17 cellular contexts compared by ENCODE assay signal in the genomic region with DNA sequence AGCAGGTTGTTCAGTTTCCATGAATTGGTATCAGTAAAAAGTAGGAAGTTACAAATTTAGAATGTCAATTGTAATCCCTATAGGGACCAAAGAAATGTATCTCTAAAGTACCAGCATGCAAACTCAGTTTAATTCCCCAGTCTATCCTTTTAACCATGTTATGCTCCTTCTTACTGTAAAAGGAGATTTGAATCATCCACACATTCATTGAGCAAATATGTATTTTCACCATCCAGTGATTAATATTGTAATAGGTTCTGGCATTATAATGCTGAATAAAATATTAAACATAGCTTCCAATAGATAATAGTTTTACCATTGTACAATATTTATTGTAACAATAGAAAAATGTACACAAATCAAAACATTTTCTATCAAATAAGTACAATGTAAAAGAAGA.
"Had no signal": no experiment of that assay in that cellular context is flagged by ENCODE, and none has a peak within 500 bp of the region (broad histone marks: within the 10 kb centered on the region; RNA-seq: fewer than 3 reads in every experiment).

No MANE protein-coding gene starts in this region.

- H3K4me3 ChIP-seq: gastroesophageal sphincter, heart right ventricle, mucosa of descending colon had no signal

- FAIRE-seq: urothelium cell line had no signal

- H3K27me3 ChIP-seq: gastroesophageal sphincter, heart right ventricle, neutrophil had no signal

- H3K4me1 ChIP-seq: gastroesophageal sphincter, heart right ventricle had no signal

- H3K9me3 ChIP-seq: neutrophil had no signal

- H3K36me3 ChIP-seq: gastroesophageal sphincter, heart right ventricle, neutrophil had no signal

- DNase-seq: activated CD4-positive, alpha-beta T cell treated with anti-CD3 and anti-CD28 coated beads, Interleukin-2, amount 10 ng/mL, durations not matched to agents 7 days and 5 days; activated CD4-positive, CD25-positive, alpha-beta regulatory T cell; activated CD8-positive, alpha-beta memory T cell treated with anti-CD3 and anti-CD28 coated beads, Interleukin-2, amount 50 U/mL, for 48 hours; activated gamma-delta T cell; activated naive CD8-positive, alpha-beta T cell treated with anti-CD3 and anti-CD28 coated beads for 36 hours; activated T-cell treated with anti-CD3 and anti-CD28 coated beads, Interleukin-2, amount 50 U/mL, for 72 hours; anterior cingulate cortex; dermis blood vessel endothelial cell; heart right ventricle; islet precursor cell; mucosa of descending colon; naive thymus-derived CD4-positive, alpha-beta T cell; stimulated activated CD4-positive, alpha-beta T cell treated with anti-CD3 and anti-CD28 coated beads, Interleukin-12 subunit alpha, Interleukin-12 subunit beta, amount 100 ng/mL, for 4 hours; stimulated activated CD4-positive, alpha-beta T cell treated with anti-CD3 and anti-CD28 coated beads, Interleukin-2, amount 100 ng/mL, for 24 hours had no signal

- H3K27ac ChIP-seq: gastroesophageal sphincter, heart right ventricle, neutrophil had no signal
